ENCODE assay signal across 11 cellular contexts in genomic region chr6:158813032-158813431, GRCh38. TPM values are rescaled to one million over a fixed set of nuclear protein-coding genes. Genes with fewer than 3 reads are reported as not detected.
DNase-seq lines count a peak whose midpoint lies in the region; ATAC-seq and TF ChIP-seq lines count a peak whose summit lies in the region.
"Had no signal": no experiment of that assay in that cellular context is flagged by ENCODE, and none has a peak within 500 bp of the region (broad histone marks: within the 10 kb centered on the region; RNA-seq: fewer than 3 reads in every experiment).

No MANE protein-coding gene starts in this region.

- H2AFZ ChIP-seq in KMS-11 (ENCODE audit: low read depth), result no peak overlapping the region

- no peak for TF ChIP-seq CTCF in KMS-11 (conservative IDR thresholded peaks at IDR 0.05; ENCODE audit: low read depth, low read length)
- no peak for TF ChIP-seq CTCF in body of pancreas (IDR thresholded peaks at IDR 0.05)
- TF ChIP-seq CTCF in neural crest cell (conservative IDR thresholded peaks at IDR 0.05), result no peak

- peak overlapping the region; percentile 87 to 100 (median 99) for H3K27ac Mint-ChIP-seq in CD8-positive, alpha-beta memory T cell
- H3K27ac Mint-ChIP-seq in neural crest cell (ENCODE audit: unreplicated experiment), result peak overlapping the region; percentile 75

- intact Hi-C loops in body of pancreas (cut with DNase I), result no loop called here

- peak overlapping the region; percentile 2 for H3K4me3 ChIP-seq in CD8-positive, alpha-beta memory T cell (ENCODE audit: low read length)
- H3K4me3 ChIP-seq in KMS-11 (IDR thresholded peaks at IDR 0.05; ENCODE audit: insufficient read depth, low read depth, low read length) (no peak overlapping the region), body of pancreas (no peak overlapping the region)
- H3K4me3 ChIP-seq: uterus had no signal

- no peak overlapping the region for H3K9ac ChIP-seq in KMS-11

- H3K4me2 ChIP-seq in KMS-11, result peak overlapping the region; percentile 93; the same call in 1 of the 2 replicates

- no peak for DNase-seq in CD8-positive, alpha-beta memory T cell
- DNase-seq in body of pancreas, result no peak
- no peak for DNase-seq in neural crest cell (ENCODE audit: low read depth, low spot score)
- DNase-seq in T1000 (lab: John Stamatoyannopoulos, UW), result no peak
- DNase-seq in stimulated activated CD4-positive, alpha-beta T cell treated with anti-CD3 and anti-CD28 coated beads, Interleukin-15, amount 100 ng/mL, for 24 hours, result no peak
- DNase-seq in DMS153 (lab: John Stamatoyannopoulos, UW), result no peak
- DNase-seq: NCI-H1105 treated with DMSO at 0.1 percent for 48 hours; stimulated activated CD4-positive, alpha-beta T cell treated with anti-CD3 and anti-CD28 coated beads, Interleukin-2, amount 100 ng/mL, for 24 hours had no signal

- H4K20me1 ChIP-seq in KMS-11 (ENCODE audit: insufficient read depth), result peaks cover 90% of the 10 kb centered on the region

- no peaks in the 10 kb centered on the region for H3K9me3 ChIP-seq in CD8-positive, alpha-beta memory T cell (ENCODE audit: low read length)
- H3K9me3 ChIP-seq in body of pancreas, result no peaks in the 10 kb centered on the region
- H3K9me3 ChIP-seq: uterus had no signal

- H3K27me3 ChIP-seq in CD8-positive, alpha-beta memory T cell (ENCODE audit: insufficient read depth, low read length, poor library complexity, severe bottlenecking), result no peaks in the 10 kb centered on the region
- H3K27me3 ChIP-seq in KMS-11 (ENCODE audit: insufficient read depth, low read depth) (no peaks in the 10 kb centered on the region), body of pancreas (no peaks in the 10 kb centered on the region)
- H3K27me3 ChIP-seq: uterus had no signal

- peaks cover 9% of the 10 kb centered on the region for H3K36me3 ChIP-seq in CD8-positive, alpha-beta memory T cell (ENCODE audit: insufficient read depth, low read length)
- H3K36me3 ChIP-seq in KMS-11 (ENCODE audit: insufficient read depth) (peaks cover 3% of the 10 kb centered on the region; the same call in 1 of the 2 replicates), body of pancreas (replicated peaks in 1 of 2; ENCODE audit: insufficient read depth in 1 of 2, low read depth in 2 of 2) (no peaks in the 10 kb centered on the region)
- H3K36me3 ChIP-seq: uterus had no signal

- no peak for TF ChIP-seq POLR2A in body of pancreas (IDR thresholded peaks at IDR 0.05)

- H3K4me1 ChIP-seq in CD8-positive, alpha-beta memory T cell (ENCODE audit: insufficient read depth, low read length), result peaks cover 91% of the 10 kb centered on the region
- H3K4me1 ChIP-seq in KMS-11 (ENCODE audit: low read depth, poor library complexity, severe bottlenecking) (peaks cover 81% of the 10 kb centered on the region), body of pancreas (peaks cover 84% of the 10 kb centered on the region)

- ATAC-seq in body of pancreas (no peak), GM19035 (IDR thresholded peaks at IDR 0.05; ENCODE audit: unreplicated experiment) (no peak)

- H3K79me2 ChIP-seq in KMS-11 (ENCODE audit: insufficient read depth, low read depth), result peaks cover 100% of the 10 kb centered on the region

- peaks cover 90 to 93% (median 91%) of the 10 kb centered on the region in 3 donors for H3K4me1 Mint-ChIP-seq in CD8-positive, alpha-beta memory T cell
- peaks cover 63% of the 10 kb centered on the region for H3K4me1 Mint-ChIP-seq in neural crest cell

- H3K4me3 Mint-ChIP-seq in CD8-positive, alpha-beta memory T cell, result peak overlapping the region; percentile 32 to 100 (median 99)
- no peak overlapping the region for H3K4me3 Mint-ChIP-seq in neural crest cell

- CTCF ChIA-PET in CD8-positive, alpha-beta memory T cell (lab: Charles Lee), result interaction anchor here (0.7 to 4.5 kb wide), 14 partner anchors 9 to 160 kb away, joined by 3 to 41 read pairs (median 5); no protein-coding TSS in a partner anchor

- peaks cover 28 to 98% (median 34%) of the 10 kb centered on the region in 3 donors for H3K36me3 Mint-ChIP-seq in CD8-positive, alpha-beta memory T cell
- peaks cover 14% of the 10 kb centered on the region for H3K36me3 Mint-ChIP-seq in neural crest cell (ENCODE audit: low read depth)

- H3K9me3 Mint-ChIP-seq in CD8-positive, alpha-beta memory T cell, result peaks cover 0 to 2% (median 0%) of the 10 kb centered on the region in 5 donors
- H3K9me3 Mint-ChIP-seq in neural crest cell, result no peaks in the 10 kb centered on the region

- POLR2A ChIA-PET in CD8-positive, alpha-beta memory T cell (lab: Charles Lee), result interaction anchor here (0.9 to 2.9 kb wide), 7 partner anchors 9 to 57 kb away, joined by 3 to 15 read pairs (median 8); no protein-coding TSS in a partner anchor

- H3K27ac ChIP-seq in CD8-positive, alpha-beta memory T cell (ENCODE audit: low read depth, low read length), result no peak overlapping the region
- H3K27ac ChIP-seq in KMS-11, result no peak overlapping the region
- peak overlapping the region; percentile 13 to 99 (median 29) for H3K27ac ChIP-seq in body of pancreas
- H3K27ac ChIP-seq: uterus had no signal

- WGBS in body of pancreas, 2 donors, result 81 to 90% methylated on average over 3 of the region's 3 CpGs

- H3K27me3 Mint-ChIP-seq in CD8-positive, alpha-beta memory T cell, result peaks cover 0 to 3% of the 10 kb centered on the region in 2 donors
- H3K27me3 Mint-ChIP-seq in neural crest cell (ENCODE audit: low read depth), result no peaks in the 10 kb centered on the region

RNA-seq across cellular contexts. Expression of gene EZR, which starts 6.1 kb away (rescaled TPM):
- total RNA-seq in CD8-positive, alpha-beta memory T cell, result 100 to 1,000 TPM; 296 to 299 TPM
- 325 TPM for polyA plus RNA-seq in CD8-positive, alpha-beta memory T cell
- 100 to 1,000 TPM in 1 of 2 donors, 10 to 100 TPM in 1; 76.8 to 103 TPM for total RNA-seq in body of pancreas
- 86.7 and 88.2 TPM in 2 replicates for total RNA-seq in neural crest cell

Comparison
In these comparisons a context has a peak if more than half of its experiments do, and no peak if none do; other contexts are left out.
1. H3K27ac ChIP-seq: peak in body of pancreas (4 of 4); none in CD8-positive, alpha-beta memory T cell (single experiment) and KMS-11 (single experiment).